Comparison of ENCODE assay signal across 9 cellular contexts in genomic region chr12:8088574-8088973, GRCh38. TPM values are rescaled to one million over a fixed set of nuclear protein-coding genes. Genes with fewer than 3 reads are reported as not detected.
DNase-seq lines count a peak whose midpoint lies in the region; ATAC-seq and TF ChIP-seq lines count a peak whose summit lies in the region.
"Had no signal": no experiment of that assay in that cellular context is flagged by ENCODE, and none has a peak within 500 bp of the region (broad histone marks: within the 10 kb centered on the region; RNA-seq: fewer than 3 reads in every experiment).

No MANE protein-coding gene starts in this region.

- H3K4me3 Mint-ChIP-seq in T-helper 17 cell = peak overlapping the region; percentile 92
- no peak overlapping the region for H3K4me3 Mint-ChIP-seq in endodermal cell
- H3K4me3 Mint-ChIP-seq in osteocyte (ENCODE audit: unreplicated experiment) = no peak overlapping the region

- H3K27ac ChIP-seq in endodermal cell (ENCODE audit: low read depth, low read length) (no peak overlapping the region), gastroesophageal sphincter (no peak overlapping the region)
- H3K27ac ChIP-seq: epithelial cell of prostate had no signal

- H3K9me3 Mint-ChIP-seq in endodermal cell (no peaks in the 10 kb centered on the region), osteocyte (ENCODE audit: unreplicated experiment) (no peaks in the 10 kb centered on the region)

- peaks cover 35% of the 10 kb centered on the region for H3K4me1 Mint-ChIP-seq in T-helper 17 cell
- H3K4me1 Mint-ChIP-seq in endodermal cell = peaks cover 1% of the 10 kb centered on the region
- peaks cover 22% of the 10 kb centered on the region for H3K4me1 Mint-ChIP-seq in osteocyte (ENCODE audit: unreplicated experiment)

- TF ChIP-seq POLR2A in gastroesophageal sphincter (IDR thresholded peaks at IDR 0.05) = no peak

- 92 to 93% methylated on average over 3 of the region's 3 CpGs for WGBS in endodermal cell (ENCODE audit: insufficient coverage in 1 of 2, insufficient read length in 1 of 2), 2 experiments
- WGBS in gastroesophageal sphincter (ENCODE audit: low coverage in 1 of 2), 2 donors = 74% methylated on average over 3 of the region's 3 CpGs

- H3K36me3 ChIP-seq in endodermal cell (ENCODE audit: control insufficient read depth, insufficient read depth, low read length) = peaks cover 37% of the 10 kb centered on the region
- H3K36me3 ChIP-seq in gastroesophageal sphincter = peaks cover 5 to 65% of the 10 kb centered on the region in 2 donors

- H3K9ac ChIP-seq in endodermal cell (ENCODE audit: extremely low read depth, low read length, poor library complexity, severe bottlenecking) = no peak overlapping the region

- H3K27me3 Mint-ChIP-seq in T-helper 17 cell (no peaks in the 10 kb centered on the region), endodermal cell (ENCODE audit: insufficient read depth) (no peaks in the 10 kb centered on the region), osteocyte (ENCODE audit: unreplicated experiment) (no peaks in the 10 kb centered on the region)

- CTCF ChIA-PET in GM10248 (lab: Yijun Ruan, JAX) = interaction anchor here (0.7 to 1.4 kb wide), 4 partner anchors 16 to 143 kb away, joined by 3 to 5 read pairs (median 3); no protein-coding TSS in a partner anchor

- TF ChIP-seq CTCF in GM10248 (IDR thresholded peaks at IDR 0.05; ENCODE audit: control extremely low read depth, extremely low read depth, low read depth, missing control alignments) (no peak), endodermal cell (conservative IDR thresholded peaks at IDR 0.05) (no peak), gastroesophageal sphincter (IDR thresholded peaks at IDR 0.05) (no peak), osteocyte (IDR thresholded peaks at IDR 0.05) (no peak)

- POLR2A ChIA-PET in GM10248 (lab: Yijun Ruan, JAX) = no interaction called here

- H3K27me3 ChIP-seq in endodermal cell (ENCODE audit: control insufficient read depth, insufficient read depth, low read length, poor library complexity, severe bottlenecking) (no peaks in the 10 kb centered on the region), gastroesophageal sphincter (no peaks in the 10 kb centered on the region)

- peaks cover 13% of the 10 kb centered on the region for H3K36me3 Mint-ChIP-seq in T-helper 17 cell (ENCODE audit: low read depth)
- peaks cover 48% of the 10 kb centered on the region for H3K36me3 Mint-ChIP-seq in endodermal cell (ENCODE audit: low read depth)
- H3K36me3 Mint-ChIP-seq in osteocyte (ENCODE audit: unreplicated experiment) = peaks cover 31% of the 10 kb centered on the region

- DNase-seq in GM10248 (ENCODE audit: extremely low spot score) (peak; percentile 44), T-helper 17 cell (peak in 1 of 3 donors; percentile 16), endodermal cell (no peak), Kasumi-1 (lab: John Stamatoyannopoulos, UW) (no peak), AG08395 (ENCODE audit: low spot score) (no peak), osteocyte (ENCODE audit: extremely low spot score, unreplicated experiment) (no peak)

- H3K4me3 ChIP-seq in endodermal cell (ENCODE audit: low read length) (no peak overlapping the region), gastroesophageal sphincter (no peak overlapping the region)

- TF ChIP-seq EP300 in gastroesophageal sphincter (IDR thresholded peaks at IDR 0.05) = no peak

- ATAC-seq in GM21786 (IDR thresholded peaks at IDR 0.05; ENCODE audit: unreplicated experiment) (peak; percentile 78), T-helper 17 cell (peak; percentile 95), gastroesophageal sphincter (no peak)

- H3K27ac Mint-ChIP-seq in T-helper 17 cell = peak overlapping the region; percentile 100
- peak overlapping the region; percentile 6 for H3K27ac Mint-ChIP-seq in endodermal cell
- H3K27ac Mint-ChIP-seq in osteocyte (ENCODE audit: unreplicated experiment) = no peak overlapping the region

- H3K9me3 ChIP-seq in T-helper 17 cell (ENCODE audit: control insufficient read depth, low read length, poor library complexity, severe bottlenecking) = no peaks in the 10 kb centered on the region
- no peaks in the 10 kb centered on the region for H3K9me3 ChIP-seq in endodermal cell (ENCODE audit: control insufficient read depth, low read length)
- H3K9me3 ChIP-seq in gastroesophageal sphincter = no peaks in the 10 kb centered on the region

- no peaks in the 10 kb centered on the region for H3K4me1 ChIP-seq in endodermal cell (ENCODE audit: control insufficient read depth, insufficient read depth, low read length)
- peaks cover 0 to 41% (median 0%) of the 10 kb centered on the region in 3 donors for H3K4me1 ChIP-seq in gastroesophageal sphincter

RNA-seq across cellular contexts. Expression of gene NECAP1, which starts 6.5 kb away (rescaled TPM):
- total RNA-seq in T-helper 17 cell (10 to 100 TPM; 72.8 to 73.0 TPM), endodermal cell (10 to 100 TPM; 19.9 to 33.9 TPM), gastroesophageal sphincter (10 to 100 TPM; 24.5 to 60.1 (median 41.2) TPM), osteocyte (28.0 and 29.3 TPM in 2 replicates)
- polyA plus RNA-seq in endodermal cell (2013, experiment 1 of 2) = 20.3 TPM
- 20.1 TPM for polyA plus RNA-seq in endodermal cell (2013, experiment 2 of 2)

RNA-seq across cellular contexts. Expression of gene C3AR1, which starts 22.4 kb away (rescaled TPM):
- total RNA-seq in T-helper 17 cell (1 to 10 TPM; 3.1 to 3.9 TPM), endodermal cell (not detected), gastroesophageal sphincter (10 to 100 TPM in 2 of 4 donors, 1 to 10 TPM in 2; 1.6 to 16.7 (median 7.6) TPM), osteocyte (not detected in 2 replicates)
- not detected for polyA plus RNA-seq in endodermal cell (2013, experiment 1 of 2)
- polyA plus RNA-seq in endodermal cell (2013, experiment 2 of 2) = not detected

RNA-seq across cellular contexts. Expression of gene CLEC4A, which starts 34.8 kb away (rescaled TPM):
- total RNA-seq in T-helper 17 cell (1 to 10 TPM; 1.4 to 2.7 TPM), endodermal cell (under 1 TPM in 1 of 2 donors, not detected in 1; 0.53 TPM), gastroesophageal sphincter (1 to 10 TPM in 3 of 4 donors, not detected in 1; 1.5 to 4.0 (median 3.0) TPM), osteocyte (0.97 and 1.5 TPM in 2 replicates)
- polyA plus RNA-seq in endodermal cell (2013, experiment 1 of 2) = not detected
- 1.4 TPM for polyA plus RNA-seq in endodermal cell (2013, experiment 2 of 2)

RNA-seq across cellular contexts. Expression of gene FOXJ2, which starts 56.1 kb away (rescaled TPM):
- total RNA-seq in T-helper 17 cell = 10 to 100 TPM; 33.4 to 40.4 TPM
- 10 to 100 TPM; 10.8 to 21.2 TPM for total RNA-seq in endodermal cell
- polyA plus RNA-seq in endodermal cell (2013, experiment 1 of 2) = 13.5 TPM
- 13.4 TPM for polyA plus RNA-seq in endodermal cell (2013, experiment 2 of 2)
- 10 to 100 TPM; 16.4 to 28.2 (median 20.4) TPM for total RNA-seq in gastroesophageal sphincter
- total RNA-seq in osteocyte = 20.3 and 21.4 TPM in 2 replicates
